In the genomic region with DNA sequence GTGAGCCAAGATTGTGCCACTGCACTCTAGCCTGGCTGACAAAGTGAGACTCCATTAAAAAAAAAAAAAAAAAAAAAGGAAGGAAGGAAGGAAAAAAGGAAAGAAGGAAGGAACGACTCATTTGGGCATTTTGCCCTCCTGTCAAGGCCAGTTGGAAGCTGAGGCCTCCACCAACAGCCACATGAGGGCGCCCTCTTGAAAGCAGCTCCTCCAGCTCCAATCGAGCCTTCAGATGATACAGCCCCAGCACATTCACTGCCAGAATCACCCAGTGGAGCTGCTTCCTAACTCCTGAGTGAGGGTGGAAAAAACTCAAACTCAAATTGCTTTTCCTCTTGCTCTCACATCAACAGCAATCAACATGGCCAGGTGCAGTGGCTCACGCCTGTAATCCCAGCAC, we compare ENCODE assay signal across 11 cellular contexts. TPM values are rescaled to one million over a fixed set of nuclear protein-coding genes. Genes with fewer than 3 reads are reported as not detected.
DNase-seq lines count a peak whose midpoint lies in the region; ATAC-seq and TF ChIP-seq lines count a peak whose summit lies in the region.
"Had no signal": no experiment of that assay in that cellular context is flagged by ENCODE, and none has a peak within 500 bp of the region (broad histone marks: within the 10 kb centered on the region; RNA-seq: fewer than 3 reads in every experiment).

No MANE protein-coding gene starts in this region.

- H3K4me1 ChIP-seq in KMS-11 (ENCODE audit: low read depth, poor library complexity, severe bottlenecking) = no peaks in the 10 kb centered on the region
- H3K4me1 ChIP-seq in neural progenitor cell = no peaks in the 10 kb centered on the region
- H3K4me1 ChIP-seq: tibial nerve had no signal

- CTCF ChIA-PET in activated CD4-positive, alpha-beta memory T cell treated with anti-CD3 and anti-CD28 coated beads, Interleukin-2, amount 10 ng/mL, durations not matched to agents 7 days and 5 days (lab: Charles Lee) = interaction anchor here (0.6 to 3.9 kb wide), 7 partner anchors 10 to 262 kb away, joined by 3 to 24 read pairs (median 4); no protein-coding TSS in a partner anchor

- H3K36me3 ChIP-seq in KMS-11 (ENCODE audit: insufficient read depth) (no peaks in the 10 kb centered on the region), neural progenitor cell (no peaks in the 10 kb centered on the region)
- H3K36me3 ChIP-seq: tibial nerve had no signal

- no peak overlapping the region for H3K27ac Mint-ChIP-seq in activated T-cell treated with anti-CD3 and anti-CD28 coated beads, Interleukin-2, amount 50 U/mL, for 72 hours
- H3K27ac Mint-ChIP-seq in activated CD4-positive, alpha-beta memory T cell treated with anti-CD3 and anti-CD28 coated beads, Interleukin-2, amount 10 ng/mL, durations not matched to agents 7 days and 5 days = no peak overlapping the region
- H3K27ac Mint-ChIP-seq in progenitor cell of endocrine pancreas (no peak overlapping the region), neural progenitor cell (no peak overlapping the region)

- H4K20me1 ChIP-seq in KMS-11 (ENCODE audit: insufficient read depth) (no peaks in the 10 kb centered on the region), neural progenitor cell (ENCODE audit: low read depth) (no peaks in the 10 kb centered on the region)

- intact Hi-C loops in Right ventricle myocardium inferior (cut with DNase I) = no loop called here

- H3K27ac ChIP-seq in KMS-11 (no peak overlapping the region), neural progenitor cell (no peak overlapping the region)
- H3K27ac ChIP-seq: tibial nerve had no signal

- no peak for ATAC-seq in activated T-cell treated with anti-CD3 and anti-CD28 coated beads, Interleukin-2, amount 50 U/mL, for 72 hours (replicated peaks in 1 of 2)
- ATAC-seq in GM19397 (IDR thresholded peaks at IDR 0.05; ENCODE audit: unreplicated experiment) (no peak), Right ventricle myocardium inferior (no peak)

- DNase-seq in activated T-cell treated with anti-CD3 and anti-CD28 coated beads, Interleukin-2, amount 50 U/mL, for 72 hours = peak; percentile 10 to 15
- DNase-seq in activated T-cell treated with anti-CD3 and anti-CD28 coated beads, Interleukin-2, amount 50 U/mL, for 1 hour = no peak
- DNase-seq in activated CD4-positive, alpha-beta memory T cell treated with anti-CD3 and anti-CD28 coated beads, Interleukin-2, amount 10 ng/mL, durations not matched to agents 7 days and 5 days = peak; percentile 24
- DNase-seq in progenitor cell of endocrine pancreas (ENCODE audit: low spot score, unreplicated experiment) (no peak), Right ventricle myocardium inferior (ENCODE audit: missing footprints) (no peak), neural progenitor cell (ENCODE audit: low spot score) (no peak)
- DNase-seq: NCI-H2171 treated with DMSO at 0.1 percent for 48 hours had no signal

- H3K27me3 ChIP-seq in KMS-11 (ENCODE audit: insufficient read depth, low read depth) = no peaks in the 10 kb centered on the region
- H3K27me3 ChIP-seq in neural progenitor cell = no peaks in the 10 kb centered on the region
- H3K27me3 ChIP-seq: tibial nerve had no signal

- POLR2A ChIA-PET in activated CD4-positive, alpha-beta memory T cell treated with anti-CD3 and anti-CD28 coated beads, Interleukin-2, amount 10 ng/mL, durations not matched to agents 7 days and 5 days (lab: Charles Lee) = interaction anchor here (1.1 kb wide), 1 partner anchor 179 kb away, joined by 4 read pairs; a partner anchor contains a TSS

- peaks cover 0 to 2% of the 10 kb centered on the region in 2 donors for H3K9me3 Mint-ChIP-seq in activated T-cell treated with anti-CD3 and anti-CD28 coated beads, Interleukin-2, amount 50 U/mL, for 72 hours
- H3K9me3 Mint-ChIP-seq in activated CD4-positive, alpha-beta memory T cell treated with anti-CD3 and anti-CD28 coated beads, Interleukin-2, amount 10 ng/mL, durations not matched to agents 7 days and 5 days = peaks cover 3% of the 10 kb centered on the region
- H3K9me3 Mint-ChIP-seq in progenitor cell of endocrine pancreas (ENCODE audit: low read depth) (no peaks in the 10 kb centered on the region), neural progenitor cell (peaks cover 13% of the 10 kb centered on the region)

- peak; percentile 31; the same call in 1 of the 2 replicates for TF ChIP-seq CTCF in KMS-11 (conservative IDR thresholded peaks at IDR 0.05; ENCODE audit: low read depth, low read length)
- peak; percentile 7 for TF ChIP-seq CTCF in progenitor cell of endocrine pancreas (IDR thresholded peaks at IDR 0.05; ENCODE audit: unreplicated experiment)
- TF ChIP-seq CTCF in neural progenitor cell (IDR thresholded peaks at IDR 0.05) = no peak

- H3K79me2 ChIP-seq in KMS-11 (ENCODE audit: insufficient read depth, low read depth) (no peaks in the 10 kb centered on the region), neural progenitor cell (ENCODE audit: low read depth) (no peaks in the 10 kb centered on the region)

- H3K4me3 ChIP-seq in KMS-11 (IDR thresholded peaks at IDR 0.05; ENCODE audit: insufficient read depth, low read depth, low read length) (no peak overlapping the region), neural progenitor cell (no peak overlapping the region)
- H3K4me3 ChIP-seq: tibial nerve had no signal

- H3K4me1 Mint-ChIP-seq in activated T-cell treated with anti-CD3 and anti-CD28 coated beads, Interleukin-2, amount 50 U/mL, for 72 hours (ENCODE audit: low read depth) = no peaks in the 10 kb centered on the region
- no peaks in the 10 kb centered on the region for H3K4me1 Mint-ChIP-seq in activated CD4-positive, alpha-beta memory T cell treated with anti-CD3 and anti-CD28 coated beads, Interleukin-2, amount 10 ng/mL, durations not matched to agents 7 days and 5 days
- H3K4me1 Mint-ChIP-seq in progenitor cell of endocrine pancreas (ENCODE audit: low read depth) (no peaks in the 10 kb centered on the region), neural progenitor cell (peaks cover 16% of the 10 kb centered on the region)

- no peak overlapping the region for H3K4me3 Mint-ChIP-seq in activated T-cell treated with anti-CD3 and anti-CD28 coated beads, Interleukin-2, amount 50 U/mL, for 72 hours
- H3K4me3 Mint-ChIP-seq in activated CD4-positive, alpha-beta memory T cell treated with anti-CD3 and anti-CD28 coated beads, Interleukin-2, amount 10 ng/mL, durations not matched to agents 7 days and 5 days = no peak overlapping the region
- H3K4me3 Mint-ChIP-seq in progenitor cell of endocrine pancreas (ENCODE audit: low read depth) = no peak overlapping the region
- no peak overlapping the region for H3K4me3 Mint-ChIP-seq in neural progenitor cell

- H3F3A ChIP-seq in neural progenitor cell (ENCODE audit: low read depth) = no peaks in the 10 kb centered on the region

- H3K27me3 Mint-ChIP-seq in activated T-cell treated with anti-CD3 and anti-CD28 coated beads, Interleukin-2, amount 50 U/mL, for 72 hours (ENCODE audit: low read depth) = no peaks in the 10 kb centered on the region
- H3K27me3 Mint-ChIP-seq in activated CD4-positive, alpha-beta memory T cell treated with anti-CD3 and anti-CD28 coated beads, Interleukin-2, amount 10 ng/mL, durations not matched to agents 7 days and 5 days = no peaks in the 10 kb centered on the region
- H3K27me3 Mint-ChIP-seq in progenitor cell of endocrine pancreas (no peaks in the 10 kb centered on the region), neural progenitor cell (ENCODE audit: insufficient read depth, low read depth) (peaks cover 8% of the 10 kb centered on the region)

- no peak overlapping the region for H3K4me2 ChIP-seq in KMS-11
- no peak overlapping the region for H3K4me2 ChIP-seq in neural progenitor cell

- H3K36me3 Mint-ChIP-seq in activated T-cell treated with anti-CD3 and anti-CD28 coated beads, Interleukin-2, amount 50 U/mL, for 72 hours (ENCODE audit: insufficient read depth in 2 of 2) = peaks cover 2 to 4% of the 10 kb centered on the region in 2 donors
- no peaks in the 10 kb centered on the region for H3K36me3 Mint-ChIP-seq in activated CD4-positive, alpha-beta memory T cell treated with anti-CD3 and anti-CD28 coated beads, Interleukin-2, amount 10 ng/mL, durations not matched to agents 7 days and 5 days (ENCODE audit: low read depth)
- H3K36me3 Mint-ChIP-seq in progenitor cell of endocrine pancreas (ENCODE audit: insufficient read depth) = no peaks in the 10 kb centered on the region
- H3K36me3 Mint-ChIP-seq in neural progenitor cell = no peaks in the 10 kb centered on the region

- no peaks in the 10 kb centered on the region for H3K9me3 ChIP-seq in neural progenitor cell (ENCODE audit: low read depth)

- H2AFZ ChIP-seq in KMS-11 (ENCODE audit: low read depth) = no peak overlapping the region
- no peak overlapping the region for H2AFZ ChIP-seq in neural progenitor cell (replicated peaks)

- no peak overlapping the region for H3K9ac ChIP-seq in KMS-11
- H3K9ac ChIP-seq in neural progenitor cell = no peak overlapping the region

RNA-seq across cellular contexts. Expression of a gene that starts 40.9 kb away (rescaled TPM):
- 1 to 10 TPM; 1.3 TPM for total RNA-seq in activated T-cell treated with anti-CD3 and anti-CD28 coated beads, Interleukin-2, amount 50 U/mL, for 72 hours
- total RNA-seq in activated CD4-positive, alpha-beta memory T cell treated with anti-CD3 and anti-CD28 coated beads, Interleukin-2, amount 10 ng/mL, durations not matched to agents 7 days and 5 days = under 1 TPM; 0.25 to 0.40 TPM
- total RNA-seq in progenitor cell of endocrine pancreas (9.9 and 11.3 TPM in 2 replicates), Right ventricle myocardium inferior (26.7 TPM), neural progenitor cell (ENCODE audit: low replicate concordance) (7.0 and 9.6 TPM in 2 replicates)
- total RNA-seq: HT1080 had no signal

RNA-seq across cellular contexts. Expression of a gene that starts 59.6 kb away (rescaled TPM):
- under 1 TPM; 0.32 to 0.55 TPM for total RNA-seq in activated T-cell treated with anti-CD3 and anti-CD28 coated beads, Interleukin-2, amount 50 U/mL, for 72 hours
- not detected for total RNA-seq in activated CD4-positive, alpha-beta memory T cell treated with anti-CD3 and anti-CD28 coated beads, Interleukin-2, amount 10 ng/mL, durations not matched to agents 7 days and 5 days
- total RNA-seq in progenitor cell of endocrine pancreas (8.6 and 10.8 TPM in 2 replicates), Right ventricle myocardium inferior (200 TPM), neural progenitor cell (ENCODE audit: low replicate concordance) (2.7 and 4.2 TPM in 2 replicates)
- total RNA-seq: HT1080 had no signal

Comparison
In these comparisons a context has a peak if more than half of its experiments do, and no peak if none do; other contexts are left out.
1. DNase-seq: peak in activated T-cell treated with anti-CD3 and anti-CD28 coated beads, Interleukin-2, amount 50 U/mL, for 72 hours (2 of 2) and activated CD4-positive, alpha-beta memory T cell treated with anti-CD3 and anti-CD28 coated beads, Interleukin-2, amount 10 ng/mL, durations not matched to agents 7 days and 5 days (single experiment); none in activated T-cell treated with anti-CD3 and anti-CD28 coated beads, Interleukin-2, amount 50 U/mL, for 1 hour (single experiment), progenitor cell of endocrine pancreas (single experiment), Right ventricle myocardium inferior (single experiment) and neural progenitor cell (single experiment).
2. RNA of a gene that starts 59.6 kb away (total RNA-seq): 200 TPM in Right ventricle myocardium inferior (single experiment); 8.6 to 10.8 TPM in progenitor cell of endocrine pancreas, 2.7 to 4.2 TPM in neural progenitor cell, 0.32 to 0.55 TPM in activated T-cell treated with anti-CD3 and anti-CD28 coated beads, Interleukin-2, amount 50 U/mL, for 72 hours and not detected in activated CD4-positive, alpha-beta memory T cell treated with anti-CD3 and anti-CD28 coated beads, Interleukin-2, amount 10 ng/mL, durations not matched to agents 7 days and 5 days; every median in the first group is over 10 times any median in the second.